6 cellular contexts compared by ENCODE assay signal in genomic region chr10:97633921-97634320, GRCh38. TPM values are rescaled to one million over a fixed set of nuclear protein-coding genes. Genes with fewer than 3 reads are reported as not detected.
DNase-seq lines count a peak whose midpoint lies in the region; ATAC-seq and TF ChIP-seq lines count a peak whose summit lies in the region.

No MANE protein-coding gene starts in this region.

- peak overlapping the region; percentile 76 for H3K9ac ChIP-seq in endocrine pancreas (ENCODE audit: control insufficient read depth, insufficient read depth, low read length)

- POLR2A ChIA-PET in AG04450 (lab: Yijun Ruan, JAX) = no interaction called here

- H3K4me3 ChIP-seq in AG04450 (ENCODE audit: low read depth, low read length) (no peak overlapping the region), endocrine pancreas (ENCODE audit: control insufficient read depth, insufficient read depth, low read length) (peak overlapping the region; percentile 67), skin epidermis (peak overlapping the region in 6 of 7 experiments; percentile 48 to 80 (median 62))

- H3K27me3 ChIP-seq in AG04450 (ENCODE audit: control insufficient read depth, insufficient read depth, low read length) (no peaks in the 10 kb centered on the region), endocrine pancreas (ENCODE audit: control insufficient read depth, insufficient read depth, low read length) (no peaks in the 10 kb centered on the region)

- TF ChIP-seq CTCF in AG04450 (IDR thresholded peaks at IDR 0.05; ENCODE audit: low read depth, low read length) = no peak

- CTCF ChIA-PET in AG04450 (lab: Charles Lee) = no interaction called here

- H3K36me3 ChIP-seq in endocrine pancreas (ENCODE audit: control insufficient read depth, insufficient read depth, low read length) = no peaks in the 10 kb centered on the region

- no peak for ATAC-seq in HG03342 (IDR thresholded peaks at IDR 0.05; ENCODE audit: unreplicated experiment)

- H3K27ac ChIP-seq in AG04450 (ENCODE audit: low read depth, low read length) (peak overlapping the region; percentile 3), skin epidermis (peak overlapping the region in 9 of 21 experiments; percentile 48 to 68 (median 60))

- DNase-seq in AG04450 (ENCODE audit: low read depth, low spot score) = no peak
- peak; percentile 62 for DNase-seq in NCI-H510A treated with DMSO at 0.1 percent for 48 hours (lab: John Stamatoyannopoulos, UW)
- no peak for DNase-seq in putamen (ENCODE audit: low spot score)

- H3K9me3 ChIP-seq in AG04450 (ENCODE audit: control insufficient read depth, insufficient read depth, low read length) = peaks cover 3% of the 10 kb centered on the region; the same call in 1 of the 2 replicates
- H3K9me3 ChIP-seq in endocrine pancreas (ENCODE audit: control insufficient read depth, low read length) = no peaks in the 10 kb centered on the region

- no peaks in the 10 kb centered on the region for H3K4me1 ChIP-seq in endocrine pancreas (ENCODE audit: control insufficient read depth, insufficient read depth, low read length)

RNA-seq across cellular contexts. Expression of gene MORN4, which starts 0.6 kb away (rescaled TPM):
- 14.4 and 16.0 TPM in 2 replicates for polyA plus RNA-seq in AG04450 (2011; rRNA removed)
- polyA minus RNA-seq in AG04450 (2011; rRNA and poly(A)+ RNA removed) = 4.6 and 5.0 TPM in 2 replicates

RNA-seq across cellular contexts. Expression of gene PI4K2A, which starts 6.5 kb away (rescaled TPM):
- 35.6 and 36.1 TPM in 2 replicates for polyA plus RNA-seq in AG04450 (2011; rRNA removed)
- 25.5 and 28.4 TPM in 2 replicates for polyA minus RNA-seq in AG04450 (2011; rRNA and poly(A)+ RNA removed)

RNA-seq across cellular contexts. Expression of gene C10orf62, which starts 44.4 kb away (rescaled TPM):
- polyA plus RNA-seq in AG04450 (2011; rRNA removed) = not detected in 2 replicates
- polyA minus RNA-seq in AG04450 (2011; rRNA and poly(A)+ RNA removed) = not detected in 2 replicates

RNA-seq across cellular contexts. Expression of gene HOGA1, which starts 49.7 kb away (rescaled TPM):
- 0.41 and 0.53 TPM in 2 replicates for polyA plus RNA-seq in AG04450 (2011; rRNA removed)
- 0.55 and 0.61 TPM in 2 replicates for polyA minus RNA-seq in AG04450 (2011; rRNA and poly(A)+ RNA removed)

RNA-seq across cellular contexts. Expression of gene AVPI1, which starts 53.1 kb away (rescaled TPM):
- 26.5 and 36.9 TPM in 2 replicates for polyA plus RNA-seq in AG04450 (2011; rRNA removed)
- 21.9 and 29.1 TPM in 2 replicates for polyA minus RNA-seq in AG04450 (2011; rRNA and poly(A)+ RNA removed)
